Comparison of ENCODE assay signal across 17 cellular contexts in genomic region chr10:116099031-116099430, GRCh38.
"Had no signal": no experiment of that assay in that cellular context is flagged by ENCODE, and none has a peak within 500 bp of the region (broad histone marks: within the 10 kb centered on the region; RNA-seq: fewer than 3 reads in every experiment).

No MANE protein-coding gene starts in this region.

- H3K27me3 ChIP-seq: body of pancreas, neural progenitor cell, pancreas, uterus had no signal

- H3K27me3 Mint-ChIP-seq: activated CD4-positive, alpha-beta memory T cell treated with anti-CD3 and anti-CD28 coated beads, Interleukin-2, amount 10 ng/mL, durations not matched to agents 7 days and 5 days; central memory CD8-positive, alpha-beta T cell; effector memory CD8-positive, alpha-beta T cell; T-cell had no signal

- H3K4me1 Mint-ChIP-seq: activated CD4-positive, alpha-beta memory T cell treated with anti-CD3 and anti-CD28 coated beads, Interleukin-2, amount 10 ng/mL, durations not matched to agents 7 days and 5 days; central memory CD8-positive, alpha-beta T cell; stimulated activated naive CD8-positive, alpha-beta T cell treated with anti-CD3 and anti-CD28 coated beads, Interleukin-15, amount 100 ng/mL, for 72 hours; T-cell had no signal

- H3K27ac ChIP-seq: body of pancreas, neural progenitor cell, pancreas, skin epidermis, uterus had no signal

- H3K9me3 Mint-ChIP-seq: neural progenitor cell had no signal

- H3K4me3 ChIP-seq: body of pancreas, neural progenitor cell, pancreas, skin epidermis, uterus had no signal

- H3K36me3 ChIP-seq: neural progenitor cell, pancreas, uterus had no signal

- H3K36me3 Mint-ChIP-seq: neural progenitor cell, T-cell had no signal

- H3K27ac Mint-ChIP-seq: activated CD4-positive, alpha-beta memory T cell treated with anti-CD3 and anti-CD28 coated beads, Interleukin-2, amount 10 ng/mL, durations not matched to agents 7 days and 5 days; effector memory CD8-positive, alpha-beta T cell; stimulated activated naive CD8-positive, alpha-beta T cell treated with anti-CD3 and anti-CD28 coated beads, Interleukin-15, amount 100 ng/mL, for 72 hours; T-cell had no signal

- H3K4me3 Mint-ChIP-seq: activated CD4-positive, alpha-beta memory T cell treated with anti-CD3 and anti-CD28 coated beads, Interleukin-2, amount 10 ng/mL, durations not matched to agents 7 days and 5 days; central memory CD8-positive, alpha-beta T cell; effector memory CD8-positive, alpha-beta T cell; neural progenitor cell; stimulated activated naive CD8-positive, alpha-beta T cell treated with anti-CD3 and anti-CD28 coated beads, Interleukin-15, amount 100 ng/mL, for 72 hours; T-cell had no signal

- H3K4me1 ChIP-seq: body of pancreas, pancreas, uterus had no signal

- DNase-seq: activated CD4-positive, alpha-beta memory T cell treated with anti-CD3 and anti-CD28 coated beads, Interleukin-2, amount 10 ng/mL, durations not matched to agents 7 days and 5 days; activated CD4-positive, alpha-beta T cell treated with anti-CD3 and anti-CD28 coated beads for 1 hour; activated gamma-delta T cell treated with Interleukin-2 at 50 U/mL for 16 hours; activated T-cell treated with anti-CD3 and anti-CD28 coated beads, Interleukin-2, amount 50 U/mL, for 48 hours; body of pancreas; effector memory CD8-positive, alpha-beta T cell; left ventricle myocardium superior; mesendoderm; stimulated activated CD4-positive, alpha-beta T cell treated with anti-CD3 and anti-CD28 coated beads, Interleukin-4, amount 100 ng/mL, for 4 hours; stimulated activated naive CD8-positive, alpha-beta T cell treated with anti-CD3 and anti-CD28 coated beads, Interleukin-15, amount 100 ng/mL, for 72 hours; T-cell; T1000; uterus had no signal

- H3K9me3 ChIP-seq: body of pancreas, pancreas, uterus had no signal
